Comparison of ENCODE assay signal across 5 cellular contexts in the genomic region with DNA sequence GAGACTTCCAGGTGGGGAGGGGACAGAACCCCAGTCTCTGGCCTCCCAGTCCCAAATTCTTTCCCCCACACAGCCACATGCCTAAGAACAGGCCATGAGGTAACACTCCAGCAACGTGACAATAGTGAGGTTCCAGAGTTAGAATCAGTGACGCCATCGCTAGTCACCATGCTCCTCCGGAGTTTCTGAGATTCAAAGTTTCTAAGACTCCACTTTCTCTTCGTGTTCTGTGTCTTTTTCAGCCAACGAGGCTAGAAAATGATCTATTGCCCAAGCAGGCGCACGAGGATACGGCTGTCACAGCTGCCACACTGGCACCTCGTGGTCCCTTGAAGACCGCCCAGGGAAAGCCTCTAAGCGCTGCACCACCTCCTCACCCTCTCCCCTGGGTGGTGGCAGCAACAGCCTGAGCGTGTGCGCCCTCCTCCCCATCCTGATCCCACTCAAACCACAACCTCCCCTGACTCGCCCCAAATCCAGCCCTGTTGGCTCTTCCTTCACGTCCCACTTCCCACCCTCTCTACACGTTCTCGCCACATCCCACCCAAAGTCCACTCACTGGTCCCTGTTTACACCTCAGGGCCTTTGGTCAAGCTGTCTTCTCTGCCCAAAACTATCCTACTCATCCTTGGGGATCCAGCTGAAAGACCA. TPM values are rescaled to one million over a fixed set of nuclear protein-coding genes. Genes with fewer than 3 reads are reported as not detected.
DNase-seq lines count a peak whose midpoint lies in the region; ATAC-seq and TF ChIP-seq lines count a peak whose summit lies in the region.

No MANE protein-coding gene starts in this region.

- H3K27ac ChIP-seq in smooth muscle cell (ENCODE audit: low read depth), result peak overlapping the region; percentile 63

- H3K9me3 ChIP-seq in smooth muscle cell (replicated peaks; ENCODE audit: low read depth), result no peaks in the 10 kb centered on the region

- WGBS in smooth muscle cell (ENCODE audit: low lambda C conversion rate), result 50% methylated on average over 18 of the region's 18 CpGs

- H3K4me2 ChIP-seq in smooth muscle cell, result peak overlapping the region; percentile 83

- H3K27ac Mint-ChIP-seq in T-helper 1 cell treated with Interleukin-12 subunit alpha and Interleukin-12 subunit beta and Interleukin-4 antibody, amounts not matched to agents 30 μg/mL and 1 μg/mL, for 36 hours, result peak overlapping the region; percentile 94

- H3K9me3 Mint-ChIP-seq in T-helper 1 cell treated with Interleukin-12 subunit alpha and Interleukin-12 subunit beta and Interleukin-4 antibody, amounts not matched to agents 30 μg/mL and 1 μg/mL, for 36 hours, result no peaks in the 10 kb centered on the region

- H3K79me2 ChIP-seq in smooth muscle cell (ENCODE audit: low read depth), result peaks cover 56% of the 10 kb centered on the region

- peaks cover 54% of the 10 kb centered on the region for H4K20me1 ChIP-seq in smooth muscle cell (ENCODE audit: low read depth)

- peak overlapping the region; percentile 48 for H3K4me3 ChIP-seq in epithelial cell of esophagus (ENCODE audit: low read length)
- peak overlapping the region; percentile 69 for H3K4me3 ChIP-seq in smooth muscle cell

- H2AFZ ChIP-seq in smooth muscle cell (ENCODE audit: low read depth), result no peak overlapping the region

- peaks cover 17% of the 10 kb centered on the region for H3K4me1 ChIP-seq in smooth muscle cell (ENCODE audit: low read depth)

- peaks cover 3% of the 10 kb centered on the region for H3K36me3 Mint-ChIP-seq in T-helper 1 cell treated with Interleukin-12 subunit alpha and Interleukin-12 subunit beta and Interleukin-4 antibody, amounts not matched to agents 30 μg/mL and 1 μg/mL, for 36 hours (ENCODE audit: low read depth)

- no peaks in the 10 kb centered on the region for H3F3A ChIP-seq in smooth muscle cell (ENCODE audit: low read depth)

- no peaks in the 10 kb centered on the region for H3K36me3 ChIP-seq in smooth muscle cell (ENCODE audit: low read depth)

- no peaks in the 10 kb centered on the region for H3K27me3 Mint-ChIP-seq in T-helper 1 cell treated with Interleukin-12 subunit alpha and Interleukin-12 subunit beta and Interleukin-4 antibody, amounts not matched to agents 30 μg/mL and 1 μg/mL, for 36 hours (ENCODE audit: low read depth)

- peaks cover 19% of the 10 kb centered on the region for H3K4me1 Mint-ChIP-seq in T-helper 1 cell treated with Interleukin-12 subunit alpha and Interleukin-12 subunit beta and Interleukin-4 antibody, amounts not matched to agents 30 μg/mL and 1 μg/mL, for 36 hours (ENCODE audit: low read depth)

- H3K27me3 ChIP-seq in smooth muscle cell (ENCODE audit: low read depth), result no peaks in the 10 kb centered on the region

- DNase-seq in epithelial cell of esophagus (ENCODE audit: low read depth) (peak; percentile 63), smooth muscle cell (lab: John Stamatoyannopoulos, UW; ENCODE audit: unreplicated experiment) (no peak)

- peak overlapping the region; percentile 91 for H3K4me3 Mint-ChIP-seq in T-helper 1 cell treated with Interleukin-12 subunit alpha and Interleukin-12 subunit beta and Interleukin-4 antibody, amounts not matched to agents 30 μg/mL and 1 μg/mL, for 36 hours

- TF ChIP-seq CTCF in epithelial cell of esophagus (IDR thresholded peaks at IDR 0.05; ENCODE audit: insufficient read depth, low read depth, low read length, missing control alignments), result no peak
- no peak for TF ChIP-seq CTCF in smooth muscle cell (IDR thresholded peaks at IDR 0.05; ENCODE audit: borderline replicate concordance, insufficient read depth, poor library complexity, severe bottlenecking)

- peak overlapping the region; percentile 62 for H3K9ac ChIP-seq in smooth muscle cell (ENCODE audit: low read depth)

- ATAC-seq in HG02973 (IDR thresholded peaks at IDR 0.05; ENCODE audit: unreplicated experiment) (peak; percentile 12), HG03378 (IDR thresholded peaks at IDR 0.05; ENCODE audit: unreplicated experiment) (no peak)

RNA-seq across cellular contexts. Expression of gene MCRIP1, which starts 1.0 kb away (rescaled TPM):
- total RNA-seq in smooth muscle cell, result 85.1 and 85.8 TPM in 2 replicates
- 194 and 208 TPM in 2 replicates for polyA plus RNA-seq in smooth muscle cell

RNA-seq across cellular contexts. Expression of gene PPP1R27, which starts 2.8 kb away (rescaled TPM):
- 0.58 and 3.1 TPM in 2 replicates for total RNA-seq in smooth muscle cell
- 0.79 and 1.6 TPM in 2 replicates for polyA plus RNA-seq in smooth muscle cell

RNA-seq across cellular contexts. Expression of gene GCGR, which starts 28.1 kb away (rescaled TPM):
- total RNA-seq in smooth muscle cell, result not detected in 2 replicates
- 0.58 TPM in 1 of 2 replicates, not detected in the other for polyA plus RNA-seq in smooth muscle cell

RNA-seq across cellular contexts. Expression of gene P4HB, which starts 28.3 kb away (rescaled TPM):
- total RNA-seq in smooth muscle cell, result 1,406 and 1,593 TPM in 2 replicates
- 1,326 and 1,526 TPM in 2 replicates for polyA plus RNA-seq in smooth muscle cell

RNA-seq across cellular contexts. Expression of gene ARHGDIA, which starts 39.1 kb away (rescaled TPM):
- total RNA-seq in smooth muscle cell, result 67.6 and 256 TPM in 2 replicates
- polyA plus RNA-seq in smooth muscle cell, result 353 and 360 TPM in 2 replicates
